In the genomic region with DNA sequence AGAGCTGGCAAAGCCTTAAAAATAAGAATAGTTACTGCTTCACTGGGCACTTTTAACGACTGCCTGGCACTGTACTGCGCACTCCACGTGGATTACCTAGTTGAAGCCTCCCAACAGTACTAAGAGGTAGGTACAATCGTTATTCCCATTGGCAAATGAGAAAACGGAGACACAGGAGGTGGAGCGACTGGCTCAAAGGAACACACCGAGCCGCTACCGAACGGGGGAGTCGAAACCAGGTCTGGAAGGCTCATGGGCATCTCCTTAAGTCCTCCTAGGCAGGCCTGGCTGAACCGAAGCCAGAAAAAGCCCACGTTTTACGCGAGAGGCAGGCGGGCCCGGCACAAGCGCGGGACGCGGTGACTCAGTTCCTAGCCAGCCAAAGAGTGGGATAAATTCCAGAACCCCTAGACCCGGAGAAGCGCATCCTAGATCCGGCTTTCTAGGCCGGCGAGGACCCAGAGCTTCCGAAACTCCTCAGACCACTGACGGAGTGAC, we compare ENCODE assay signal across 8 cellular contexts. TPM values are rescaled to one million over a fixed set of nuclear protein-coding genes. Genes with fewer than 3 reads are reported as not detected.
DNase-seq lines count a peak whose midpoint lies in the region; ATAC-seq and TF ChIP-seq lines count a peak whose summit lies in the region.

No MANE protein-coding gene starts in this region.

- H3K4me3 Mint-ChIP-seq in naive B cell: peak overlapping the region; percentile 95 to 100 (median 98)

- H3K4me1 Mint-ChIP-seq in naive B cell: peaks cover 45 to 61% (median 46%) of the 10 kb centered on the region in 3 donors

- no peaks in the 10 kb centered on the region for H3K9me3 Mint-ChIP-seq in naive B cell

- H3K4me3 ChIP-seq in AG04449 (ENCODE audit: low read depth, low read length): peak overlapping the region; percentile 98
- H3K4me3 ChIP-seq in tibial artery: peak overlapping the region; percentile 94 to 98

- no peak for TF ChIP-seq POLR2A in GM18505 (IDR thresholded peaks at IDR 0.05; ENCODE audit: borderline replicate concordance, extremely low read depth, insufficient read depth, insufficient read length)

- TF ChIP-seq CTCF in AG04449 (IDR thresholded peaks at IDR 0.05; ENCODE audit: insufficient read depth, low read length, missing control alignments) (no peak), tibial artery (IDR thresholded peaks at IDR 0.05) (no peak)

- CTCF ChIA-PET in AG04449 (lab: Yijun Ruan, JAX): interaction anchor here (0.9 to 1.6 kb wide), 4 partner anchors 8 to 32 kb away, joined by 3 to 5 read pairs (median 3); no protein-coding TSS in a partner anchor

- DNase-seq in AG04449 (ENCODE audit: low read depth, low spot score) (peak; percentile 24), NAMALWA (ENCODE audit: low spot score) (peak; percentile 51), activated T-cell treated with anti-CD3 and anti-CD28 coated beads for 4 hours (peak; percentile 41), naive B cell (no peak), tibial artery (peak; percentile 71 to 89)

- H3K36me3 ChIP-seq in tibial artery: peaks cover 40 to 48% (median 43%) of the 10 kb centered on the region in 3 donors

- H3K27me3 ChIP-seq in tibial artery: no peaks in the 10 kb centered on the region

- H3K36me3 Mint-ChIP-seq in naive B cell: peaks cover 9 to 17% of the 10 kb centered on the region in 2 donors

- peak overlapping the region; percentile 94 to 100 (median 98) for H3K27ac Mint-ChIP-seq in naive B cell

- peak overlapping the region; percentile 93 to 97 for H3K27ac ChIP-seq in tibial artery

- POLR2A ChIA-PET in AG04449 (lab: Yijun Ruan, JAX): interaction anchor here (0.5 to 3.5 kb wide), 6 partner anchors 9 to 152 kb away, joined by 3 to 21 read pairs (median 4); partner anchors contain the start of genes CPSF4 and PTCD1

- peak; percentile 6 for ATAC-seq in GM18505 (IDR thresholded peaks at IDR 0.05; ENCODE audit: unreplicated experiment)
- ATAC-seq in esophagus mucosa: peak; percentile 52
- ATAC-seq in naive B cell (ENCODE audit: low read depth in 2 of 2): no peak
- ATAC-seq in GM21515 (IDR thresholded peaks at IDR 0.05; ENCODE audit: unreplicated experiment): no peak

- no peaks in the 10 kb centered on the region for H3K27me3 Mint-ChIP-seq in naive B cell

- H3K9me3 ChIP-seq in tibial artery: no peaks in the 10 kb centered on the region

- peaks cover 0 to 53% (median 45%) of the 10 kb centered on the region in 4 donors for H3K4me1 ChIP-seq in tibial artery

- intact Hi-C loops in tibial artery (cut with DNase I; ENCODE audit: low total_unique reads): no loop called here

RNA-seq across cellular contexts. Expression of gene PDAP1, which starts 0.5 kb away (rescaled TPM):
- total RNA-seq in esophagus mucosa: 94.4 TPM
- 10 to 100 TPM; 23.3 to 28.5 (median 25.7) TPM for polyA plus RNA-seq in naive B cell (ENCODE audit: low read depth in 6 of 6)

RNA-seq across cellular contexts. Expression of gene BUD31, which starts 0.9 kb away (rescaled TPM):
- total RNA-seq in esophagus mucosa: 98.9 TPM
- 100 to 1,000 TPM; 129 to 201 (median 182) TPM for polyA plus RNA-seq in naive B cell (ENCODE audit: low read depth in 6 of 6)

RNA-seq across cellular contexts. Expression of gene PTCD1, which starts 30.7 kb away (rescaled TPM):
- total RNA-seq in esophagus mucosa: 4.0 TPM
- polyA plus RNA-seq in naive B cell (ENCODE audit: low read depth in 6 of 6): 1 to 10 TPM; 2.3 to 6.3 (median 3.5) TPM

RNA-seq across cellular contexts. Expression of gene CPSF4, which starts 30.8 kb away (rescaled TPM):
- total RNA-seq in esophagus mucosa: 23.8 TPM
- 10 to 100 TPM; 21.5 to 51.4 (median 24.5) TPM for polyA plus RNA-seq in naive B cell (ENCODE audit: low read depth in 6 of 6)

RNA-seq across cellular contexts. Expression of gene ARPC1B, which starts 33.4 kb away (rescaled TPM):
- 53.0 TPM for total RNA-seq in esophagus mucosa
- 100 to 1,000 TPM; 434 to 595 (median 483) TPM for polyA plus RNA-seq in naive B cell (ENCODE audit: low read depth in 6 of 6)

Comparison
In these comparisons a context has a peak if more than half of its experiments do, and no peak if none do; other contexts are left out.
1. ATAC-seq: peak in GM18505 (single experiment) and esophagus mucosa (single experiment); none in naive B cell (0 of 2) and GM21515 (single experiment).